Comparison of ENCODE assay signal across 8 cellular contexts in genomic region chrX:30971761-30972603, GRCh38.
DNase-seq lines count a peak whose midpoint lies in the region; ATAC-seq and TF ChIP-seq lines count a peak whose summit lies in the region.

No MANE protein-coding gene starts in this region.

- peak; percentile 56 for TF ChIP-seq CTCF in lower lobe of right lung (IDR thresholded peaks at IDR 0.05)

- H3K4me3 Mint-ChIP-seq in dendritic cell treated with granulocyte-macrophage colony-stimulating factor and Interleukin-4, amounts not matched to agents 40 ng/mL and 50 ng/mL, for 4 days: peak overlapping the region; percentile 65

- no peaks in the 10 kb centered on the region for H3K4me1 ChIP-seq in lower lobe of right lung
- H3K4me1 ChIP-seq in thymus (ENCODE audit: control insufficient read depth, insufficient read depth, low read length): no peaks in the 10 kb centered on the region

- 9% methylated on average over 10 of the region's 10 CpGs for WGBS in thymus

- intact Hi-C loops in dendritic cell treated with granulocyte-macrophage colony-stimulating factor and Interleukin-4, amounts not matched to agents 40 ng/mL and 50 ng/mL, for 4 days (cut with micrococcal nuclease): no loop called here
- intact Hi-C loops in lower lobe of right lung (cut with DNase I): no loop called here

- no peaks in the 10 kb centered on the region for H3K36me3 Mint-ChIP-seq in dendritic cell treated with granulocyte-macrophage colony-stimulating factor and Interleukin-4, amounts not matched to agents 40 ng/mL and 50 ng/mL, for 4 days (ENCODE audit: low read depth)

- no peaks in the 10 kb centered on the region for H3K9me3 Mint-ChIP-seq in dendritic cell treated with granulocyte-macrophage colony-stimulating factor and Interleukin-4, amounts not matched to agents 40 ng/mL and 50 ng/mL, for 4 days

- peaks cover 5% of the 10 kb centered on the region for H3K27me3 Mint-ChIP-seq in dendritic cell treated with granulocyte-macrophage colony-stimulating factor and Interleukin-4, amounts not matched to agents 40 ng/mL and 50 ng/mL, for 4 days

- H3K36me3 ChIP-seq in lower lobe of right lung (no peaks in the 10 kb centered on the region), thymus (ENCODE audit: control insufficient read depth, insufficient read depth) (no peaks in the 10 kb centered on the region)

- H3K27ac ChIP-seq in lower lobe of right lung (no peak overlapping the region), thymus (ENCODE audit: low read depth) (no peak overlapping the region)

- H3K4me3 ChIP-seq in lower lobe of right lung (peak overlapping the region; percentile 23), thymus (ENCODE audit: low read length) (peak overlapping the region; percentile 15)

- ATAC-seq in GM21723 (IDR thresholded peaks at IDR 0.05; ENCODE audit: unreplicated experiment) (peak; percentile 93), lower lobe of right lung (peak; percentile 75 to 85)

- peak overlapping the region; percentile 71 for H3K27ac Mint-ChIP-seq in dendritic cell treated with granulocyte-macrophage colony-stimulating factor and Interleukin-4, amounts not matched to agents 40 ng/mL and 50 ng/mL, for 4 days

- H3K27me3 ChIP-seq in lower lobe of right lung (ENCODE audit: low read depth) (no peaks in the 10 kb centered on the region), thymus (ENCODE audit: control insufficient read depth, insufficient read depth) (no peaks in the 10 kb centered on the region)

- H3K4me1 Mint-ChIP-seq in dendritic cell treated with granulocyte-macrophage colony-stimulating factor and Interleukin-4, amounts not matched to agents 40 ng/mL and 50 ng/mL, for 4 days (ENCODE audit: low read depth): peaks cover 6% of the 10 kb centered on the region

- no peaks in the 10 kb centered on the region for H3K9me3 ChIP-seq in lower lobe of right lung
- no peaks in the 10 kb centered on the region for H3K9me3 ChIP-seq in thymus (ENCODE audit: control insufficient read depth)

- DNase-seq in SIG-M5 treated with dmso at 0.1 percent for 504 hours (lab: John Stamatoyannopoulos, UW; ENCODE audit: unreplicated experiment) (peak; percentile 47), SIG-M5 (lab: John Stamatoyannopoulos, UW) (no peak), HuH-7 (ENCODE audit: low spot score) (peak; percentile 18), SKM-1 (lab: John Stamatoyannopoulos, UW; ENCODE audit: unreplicated experiment) (peak; percentile 31), lower lobe of right lung (no peak)

Comparison
In these comparisons a context has a peak if more than half of its experiments do, and no peak if none do; other contexts are left out.
1. DNase-seq: peak in SIG-M5 treated with dmso at 0.1 percent for 504 hours (single experiment), HuH-7 (single experiment) and SKM-1 (single experiment); none in SIG-M5 (single experiment) and lower lobe of right lung (single experiment).